1 cellular context compared by ENCODE assay signal in genomic region chr20:3483309-3483708, GRCh38.
TF ChIP-seq lines count a peak whose summit lies in the region.

No MANE protein-coding gene starts in this region.

TF ChIP-seq in HepG2, 621 proteins besides CTCF, POLR2A, EP300 and RAD21 (continued from another document and continues in another):
- TF ChIP-seq CEBPZ (IDR thresholded peaks at IDR 0.05; ENCODE audit: low read length) (no peak), FOSL2 (CRISPR knock-in tag; IDR thresholded peaks at IDR 0.05) (peak; percentile 62), HNRNPLL (IDR thresholded peaks at IDR 0.05; ENCODE audit: low read depth, low read length, poor library complexity, severe bottlenecking) (no peak), ZMAT3 (CRISPR knock-in tag; conservative IDR thresholded peaks at IDR 0.05) (0 out of 2 replicates have a peak, but pooled peaks have one; percentile 48), HNRNPH1 (optimal IDR thresholded peaks at IDR 0.05; ENCODE audit: low read depth, low read length) (no peak), ETV6 (CRISPR knock-in tag; conservative IDR thresholded peaks at IDR 0.05) (no peak), RBM39 (IDR thresholded peaks at IDR 0.05; ENCODE audit: low read depth, low read length, poor library complexity, severe bottlenecking) (no peak), FLYWCH1 (CRISPR knock-in tag; IDR thresholded peaks at IDR 0.05) (no peak), LCORL (IDR thresholded peaks at IDR 0.05) (no peak), LCORL (CRISPR knock-in tag; IDR thresholded peaks at IDR 0.05) (0 out of 2 replicates have a peak, but pooled peaks have one; percentile 24), KAT7 (CRISPR knock-in tag; IDR thresholded peaks at IDR 0.05; ENCODE audit: borderline replicate concordance) (peak; percentile 31; the same call in 1 of the 2 replicates), MIXL1 (CRISPR knock-in tag; IDR thresholded peaks at IDR 0.05) (peak; percentile 19; the same call in 1 of the 2 replicates), ZBED4 (CRISPR knock-in tag; IDR thresholded peaks at IDR 0.05; ENCODE audit: borderline replicate concordance) (0 out of 2 replicates have a peak, but pooled peaks have one; percentile 44), ZFP41 (CRISPR knock-in tag; IDR thresholded peaks at IDR 0.05; ENCODE audit: borderline replicate concordance) (no peak), NR2F6 (IDR thresholded peaks at IDR 0.05) (peak; percentile 63), NR2F6 (CRISPR knock-in tag; IDR thresholded peaks at IDR 0.05) (peak; percentile 79), CBX5 (CRISPR knock-in tag; IDR thresholded peaks at IDR 0.05; ENCODE audit: borderline replicate concordance) (0 out of 2 replicates have a peak, but pooled peaks have one; percentile 24), RXRB (CRISPR knock-in tag; IDR thresholded peaks at IDR 0.05; ENCODE audit: borderline replicate concordance) (peak; percentile 83; the same call in 1 of the 2 replicates), MED1 (CRISPR knock-in tag; IDR thresholded peaks at IDR 0.05) (peak; percentile 48; the same call in 1 of the 2 replicates), RBM22 (optimal IDR thresholded peaks at IDR 0.05; ENCODE audit: low read length) (no peak), GATAD1 (CRISPR knock-in tag; IDR thresholded peaks at IDR 0.05) (peak; percentile 25; the same call in 1 of the 2 replicates), RARA (CRISPR knock-in tag; IDR thresholded peaks at IDR 0.05) (peak; percentile 79), ZNF777 (CRISPR knock-in tag; IDR thresholded peaks at IDR 0.05) (no peak), ZMYM3 (CRISPR knock-in tag; IDR thresholded peaks at IDR 0.05) (peak; percentile 70; the same call in 1 of the 2 replicates), SRSF9 (IDR thresholded peaks at IDR 0.05; ENCODE audit: borderline replicate concordance, insufficient read depth, low read depth, low read length, poor library complexity, severe bottlenecking) (no peak), TRIM22 (IDR thresholded peaks at IDR 0.05) (no peak), GATAD2A (CRISPR knock-in tag; IDR thresholded peaks at IDR 0.05) (peak; percentile 60; the same call in 1 of the 2 replicates), ZNF501 (CRISPR knock-in tag; IDR thresholded peaks at IDR 0.05) (peak; percentile 54; the same call in 1 of the 2 replicates), MIER3 (CRISPR knock-in tag; IDR thresholded peaks at IDR 0.05; ENCODE audit: borderline replicate concordance) (peak; percentile 50; the same call in 1 of the 2 replicates), HDAC2 (CRISPR knock-in tag; IDR thresholded peaks at IDR 0.05) (peak; percentile 71; the same call in 1 of the 2 replicates), ZNF143 (CRISPR knock-in tag; IDR thresholded peaks at IDR 0.05) (no peak), KDM3A (CRISPR knock-in tag; IDR thresholded peaks at IDR 0.05; ENCODE audit: low read depth) (no peak), HMG20B (CRISPR knock-in tag; conservative IDR thresholded peaks at IDR 0.05) (0 out of 2 replicates have a peak, but pooled peaks have one; percentile 25), MED8 (CRISPR knock-in tag; IDR thresholded peaks at IDR 0.05; ENCODE audit: insufficient replicate concordance) (no peak), ZSCAN31 (CRISPR knock-in tag; IDR thresholded peaks at IDR 0.05; ENCODE audit: low read depth) (0 out of 2 replicates have a peak, but pooled peaks have one; percentile 42), PHB2 (IDR thresholded peaks at IDR 0.05; ENCODE audit: partially characterized antibody) (no peak), NCOR1 (IDR thresholded peaks at IDR 0.05; ENCODE audit: borderline replicate concordance, low read length) (no peak), DRAP1 (CRISPR knock-in tag; IDR thresholded peaks at IDR 0.05) (no peak), FOXO1 (CRISPR knock-in tag; IDR thresholded peaks at IDR 0.05) (peak; percentile 46; the same call in 1 of the 2 replicates), ZNF337 (CRISPR knock-in tag; IDR thresholded peaks at IDR 0.05; ENCODE audit: borderline replicate concordance, low read depth) (no peak), PRDM15 (CRISPR knock-in tag; IDR thresholded peaks at IDR 0.05) (no peak), MLXIP (CRISPR knock-in tag; IDR thresholded peaks at IDR 0.05; ENCODE audit: borderline replicate concordance) (no peak), SNAPC2 (CRISPR knock-in tag; IDR thresholded peaks at IDR 0.05) (0 out of 2 replicates have a peak, but pooled peaks have one; percentile 65), KDM4B (CRISPR knock-in tag; IDR thresholded peaks at IDR 0.05) (0 out of 2 replicates have a peak, but pooled peaks have one; percentile 46), MEF2D (CRISPR knock-in tag; IDR thresholded peaks at IDR 0.05) (no peak), DZIP1 (CRISPR knock-in tag; IDR thresholded peaks at IDR 0.05) (no peak), RXRA (CRISPR knock-in tag; IDR thresholded peaks at IDR 0.05) (peak; percentile 28; the same call in 1 of the 2 replicates)
